In the genomic region with DNA sequence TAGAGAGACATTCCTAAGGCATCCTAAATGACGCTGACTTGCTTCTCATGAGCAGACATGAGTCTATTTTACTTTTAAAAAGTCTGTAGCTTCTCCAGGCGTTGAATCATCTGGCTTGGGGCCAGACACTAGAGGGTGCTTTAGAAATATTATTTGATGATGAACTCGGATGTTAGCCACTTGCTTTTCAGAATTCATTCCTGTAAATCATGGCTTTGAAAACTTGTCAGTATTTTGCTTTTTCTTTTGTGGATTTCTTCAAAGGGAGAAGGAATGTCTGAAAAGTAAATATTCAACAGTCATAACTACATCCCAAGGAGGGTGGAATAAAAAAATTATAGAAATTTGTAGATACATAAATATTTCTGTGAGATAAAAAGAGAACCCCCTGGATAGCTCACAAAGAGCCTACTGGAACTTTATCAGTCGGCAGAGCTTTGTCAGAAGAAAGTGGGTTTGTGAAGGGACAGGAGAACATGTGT, we compare ENCODE assay signal across 8 cellular contexts.
DNase-seq lines count a peak whose midpoint lies in the region; ATAC-seq, FAIRE-seq and TF ChIP-seq lines count a peak whose summit lies in the region.

No MANE protein-coding gene starts in this region.

- no peaks in the 10 kb centered on the region for H3K27me3 ChIP-seq in MG63
- no peaks in the 10 kb centered on the region for H3K27me3 ChIP-seq in body of pancreas
- no peaks in the 10 kb centered on the region for H3K27me3 ChIP-seq in HepG2 (ENCODE audit: control insufficient read depth in 1 of 2, insufficient read depth in 2 of 2, low read length in 2 of 2)

- 2% methylated on average over 4 of the region's 4 CpGs for WGBS in A549 (ENCODE audit: missing lambda C conversion rate)
- WGBS in body of pancreas, 2 donors, result 28 to 30% methylated on average over 4 of the region's 4 CpGs
- whole genome bisulfite sequencing in HepG2 (ENCODE audit: low lambda C conversion rate), result 24% methylated on average over 4 of the region's 4 CpGs

- TF ChIP-seq RAD21 in A549 (conservative IDR thresholded peaks at IDR 0.05 in 1 of 2, IDR thresholded peaks at IDR 0.05 in 1 of 2) (peak; percentile 54 to 80), HepG2 (CRISPR knock-in tag; IDR thresholded peaks at IDR 0.05) (no peak)

- no peaks in the 10 kb centered on the region for H3K36me3 ChIP-seq in MG63
- H3K36me3 ChIP-seq in body of pancreas (replicated peaks in 1 of 2; ENCODE audit: insufficient read depth in 1 of 2, low read depth in 2 of 2), result no peaks in the 10 kb centered on the region
- no peaks in the 10 kb centered on the region for H3K36me3 ChIP-seq in HepG2 (replicated peaks in 1 of 2; ENCODE audit: control insufficient read depth in 1 of 2, insufficient read depth in 2 of 2, low read length in 2 of 2)

- H3K4me3 ChIP-seq in A549, result no peak overlapping the region
- no peak overlapping the region for H3K4me3 ChIP-seq in MG63
- H3K4me3 ChIP-seq in body of pancreas, result no peak overlapping the region
- no peak overlapping the region for H3K4me3 ChIP-seq in HepG2 (replicated peaks in 1 of 3; ENCODE audit: insufficient read depth in 1 of 3, low read depth in 2 of 3, low read length in 3 of 3)

- peak; percentile 54 for TF ChIP-seq CTCF in A549 (IDR thresholded peaks at IDR 0.05)
- TF ChIP-seq CTCF in body of pancreas (IDR thresholded peaks at IDR 0.05), result peak in 3 of 7 experiments; percentile 16 to 40 (median 33)
- peak; percentile 14; the same call in 1 of the 2 replicates for TF ChIP-seq CTCF in HepG2 (CRISPR knock-in tag; IDR thresholded peaks at IDR 0.05)

- H3K79me2 ChIP-seq in HepG2 (ENCODE audit: insufficient read depth, low read length), result no peaks in the 10 kb centered on the region

- TF ChIP-seq EP300 in A549 (IDR thresholded peaks at IDR 0.05) (peak; percentile 80; a peak in 3 of 5 replicates), HepG2 (IDR thresholded peaks at IDR 0.05; ENCODE audit: low read depth in 2 of 2, low read length in 2 of 2) (no peak), HepG2 (CRISPR knock-in tag; IDR thresholded peaks at IDR 0.05; ENCODE audit: borderline replicate concordance) (no peak)

- CTCF ChIA-PET in A549 (lab: Yijun Ruan, JAX), result interaction anchor here (0.8 to 4.0 kb wide), 8 partner anchors 9 to 1780 kb away, joined by 3 to 17 read pairs (median 4); a partner anchor contains a TSS
- CTCF ChIA-PET in HepG2 (lab: Yijun Ruan, JAX; ENCODE audit: low intra/inter-chr PET ratio, low total read pairs), result no interaction called here

- intact Hi-C loops in body of pancreas (cut with DNase I) (no loop called here), HepG2 (cut with micrococcal nuclease; ENCODE audit: unreplicated experiment) (no loop called here)

- H3K4me2 ChIP-seq in A549, result peak overlapping the region; percentile 59
- no peak overlapping the region for H3K4me2 ChIP-seq in HepG2 (ENCODE audit: low read depth, low read length)

- peak; percentile 27 to 84 for DNase-seq in A549 (ENCODE audit: low read depth in 1 of 2, low spot score in 1 of 2)
- DNase-seq in MG63, result peak; percentile 88
- DNase-seq in body of pancreas, result peak; percentile 57 to 77 (median 73)
- DNase-seq in HepG2 (ENCODE audit: low spot score), result peak; percentile 34
- DNase-seq in NCI-H1930 (lab: John Stamatoyannopoulos, UW), result no peak
- DNase-seq in NCI-H1436 (lab: John Stamatoyannopoulos, UW), result no peak

- H3K4me1 ChIP-seq in A549 (peaks cover 47% of the 10 kb centered on the region), body of pancreas (peaks cover 16% of the 10 kb centered on the region), HepG2 (ENCODE audit: insufficient read depth, low read length) (no peaks in the 10 kb centered on the region)

- ATAC-seq in A549, result peak; percentile 33 to 64; a peak in 3 of 6 replicates
- no peak for ATAC-seq in body of pancreas
- no peak for ATAC-seq in HepG2
- ATAC-seq in GM19395 (IDR thresholded peaks at IDR 0.05; ENCODE audit: unreplicated experiment), result no peak
- no peak for ATAC-seq in HG03460 (IDR thresholded peaks at IDR 0.05; ENCODE audit: unreplicated experiment)

- in situ Hi-C loops in HepG2 (cut with HindIII; ENCODE audit: extremely low pct_ligation_motif_present, low pct_unique_long_range_greater_than_20kb), result no loop called here

- H3K27ac ChIP-seq in A549 (peak overlapping the region; percentile 56 to 79), body of pancreas (no peak overlapping the region), HepG2 (ENCODE audit: extremely low read length, insufficient read depth, low read length) (no peak overlapping the region)

- H3K9me3 ChIP-seq in A549 (no peaks in the 10 kb centered on the region), MG63 (no peaks in the 10 kb centered on the region), body of pancreas (no peaks in the 10 kb centered on the region), HepG2 (ENCODE audit: low read length) (no peaks in the 10 kb centered on the region)

- TF ChIP-seq POLR2A in A549 (IDR thresholded peaks at IDR 0.05; ENCODE audit: low read length) (no peak), body of pancreas (IDR thresholded peaks at IDR 0.05) (no peak), HepG2 (IDR thresholded peaks at IDR 0.05; ENCODE audit: insufficient read depth in 1 of 2, low read depth in 2 of 2, low read length in 2 of 2) (no peak)

- no peak overlapping the region for H2AFZ ChIP-seq in HepG2 (ENCODE audit: low read length)

- BruUV-seq in HepG2 (replicated peaks; lab: Mats Ljungman, UMichigan), result no TSS peak

- no peak overlapping the region for H3K9ac ChIP-seq in HepG2 (ENCODE audit: insufficient read depth, low read depth, low read length)

- H4K20me1 ChIP-seq in HepG2 (ENCODE audit: insufficient read depth, low read length), result no peaks in the 10 kb centered on the region

- POLR2A ChIA-PET in A549 (lab: Yijun Ruan, JAX), result interaction anchor here (1.2 to 1.6 kb wide), 3 partner anchors 153 to 371 kb away, joined by 5 read pairs; a partner anchor contains a TSS
- POLR2A ChIA-PET in HepG2 (lab: Yijun Ruan, JAX), result interaction anchor here (1.0 kb wide), 1 partner anchor 33 kb away, joined by 3 read pairs; no protein-coding TSS in a partner anchor

- FAIRE-seq in A549 (lab: Jason Lieb, UNC) (peak; percentile 98), HepG2 (lab: Jason Lieb, UNC) (no peak)

TF ChIP-seq in A549, 52 proteins besides CTCF, POLR2A, EP300 and RAD21 (continues in another document):
- TF ChIP-seq ZNF302 (CRISPR knock-in tag; IDR thresholded peaks at IDR 0.05) (no peak), BHLHE40 (IDR thresholded peaks at IDR 0.05; ENCODE audit: low read depth, low read length) (no peak), KDM1A (IDR thresholded peaks at IDR 0.05; ENCODE audit: low read depth) (no peak), SMC3 (IDR thresholded peaks at IDR 0.05) (peak; percentile 77), FOXS1 (CRISPR knock-in tag; IDR thresholded peaks at IDR 0.05) (no peak), JUN (IDR thresholded peaks at IDR 0.05) (peak; percentile 58 to 74; a peak in 3 of 5 replicates), HEYL (CRISPR knock-in tag; IDR thresholded peaks at IDR 0.05) (no peak), RCOR1 (IDR thresholded peaks at IDR 0.05; ENCODE audit: low read depth, low read length) (no peak), POLR2AphosphoS2 (conservative IDR thresholded peaks at IDR 0.05; ENCODE audit: low read length) (no peak), HOXA7 (CRISPR knock-in tag; IDR thresholded peaks at IDR 0.05) (no peak), GATA3 (IDR thresholded peaks at IDR 0.05; ENCODE audit: borderline replicate concordance) (peak; percentile 58; the same call in 1 of the 2 replicates)
- TF ChIP-seq, protein P1, sequence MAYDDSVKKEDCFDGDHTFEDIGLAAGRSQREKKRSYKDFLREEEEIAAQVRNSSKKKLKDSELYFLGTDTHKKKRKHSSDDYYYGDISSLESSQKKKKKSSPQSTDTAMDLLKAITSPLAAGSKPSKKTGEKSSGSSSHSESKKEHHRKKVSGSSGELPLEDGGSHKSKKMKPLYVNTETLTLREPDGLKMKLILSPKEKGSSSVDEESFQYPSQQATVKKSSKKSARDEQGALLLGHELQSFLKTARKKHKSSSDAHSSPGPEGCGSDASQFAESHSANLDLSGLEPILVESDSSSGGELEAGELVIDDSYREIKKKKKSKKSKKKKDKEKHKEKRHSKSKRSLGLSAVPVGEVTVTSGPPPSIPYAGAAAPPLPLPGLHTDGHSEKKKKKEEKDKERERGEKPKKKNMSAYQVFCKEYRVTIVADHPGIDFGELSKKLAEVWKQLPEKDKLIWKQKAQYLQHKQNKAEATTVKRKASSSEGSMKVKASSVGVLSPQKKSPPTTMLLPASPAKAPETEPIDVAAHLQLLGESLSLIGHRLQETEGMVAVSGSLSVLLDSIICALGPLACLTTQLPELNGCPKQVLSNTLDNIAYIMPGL (CRISPR knock-in tag; IDR thresholded peaks at IDR 0.05; ENCODE audit: borderline replicate concordance), result no peak

TF ChIP-seq in HepG2, 621 proteins besides CTCF, POLR2A, EP300 and RAD21:
- TF ChIP-seq STAG1 (CRISPR knock-in tag; IDR thresholded peaks at IDR 0.05) (peak; percentile 50), HOXA3 (CRISPR knock-in tag; IDR thresholded peaks at IDR 0.05) (no peak)
TF ChIP-seq in HepG2: peak in this region for 1.

Comparison
In these comparisons a context has a peak if more than half of its experiments do, and no peak if none do; other contexts are left out.
1. ATAC-seq: peak in A549 (2 of 2); none in body of pancreas (single experiment), HepG2 (single experiment), GM19395 (single experiment) and HG03460 (single experiment).
2. DNase-seq: peak in A549 (2 of 2), MG63 (single experiment), body of pancreas (4 of 4) and HepG2 (single experiment); none in NCI-H1930 (0 of 2) and NCI-H1436 (single experiment).
3. H3K27ac ChIP-seq: peak in A549 (2 of 2); none in body of pancreas (0 of 4) and HepG2 (single experiment).